9 cellular contexts compared by ENCODE assay signal in genomic region chrX:115560211-115560977, GRCh38. TPM values are rescaled to one million over a fixed set of nuclear protein-coding genes. Genes with fewer than 3 reads are reported as not detected.
A peak's percentile ranks its signal among the peaks of the same experiment; 100 is the strongest.
DNase-seq lines count a peak whose midpoint lies in the region; ATAC-seq, FAIRE-seq and TF ChIP-seq lines count a peak whose summit lies in the region.
"Had no signal": no experiment of that assay in that cellular context is flagged by ENCODE, and none has a peak within 500 bp of the region (broad histone marks: within the 10 kb centered on the region; RNA-seq: fewer than 3 reads in every experiment).

No MANE protein-coding gene starts in this region.

- no peaks in the 10 kb centered on the region for H4K20me1 ChIP-seq in GM12878 (ENCODE audit: control insufficient read depth, insufficient read depth)

- no peaks in the 10 kb centered on the region for H3K9me3 ChIP-seq in GM12878 (replicated peaks; ENCODE audit: control insufficient read depth, insufficient read depth, low read length)
- no peaks in the 10 kb centered on the region for H3K9me3 ChIP-seq in liver (ENCODE audit: control insufficient read depth in 4 of 4, low read length in 3 of 4)

- ATAC-seq in stimulated activated naive CD8-positive, alpha-beta T cell treated with anti-CD3 and anti-CD28 coated beads, Interleukin-15, Interleukin-2, amounts not matched to agents 100 U/mL and 50 U/mL, for 24 hours: no peak
- ATAC-seq in GM12878 (no peak), HG02571 (IDR thresholded peaks at IDR 0.05; ENCODE audit: unreplicated experiment) (no peak)

- FAIRE-seq in GM12878 (lab: Jason Lieb, UNC): no peak

- POLR2A ChIA-PET in GM12878 (lab: Charles Lee): interaction anchor here (1.1 to 1.5 kb wide), 2 partner anchors 22 to 30 kb away, joined by 3 to 7 read pairs; no protein-coding TSS in a partner anchor

- H3K4me2 ChIP-seq in GM12878 (ENCODE audit: control insufficient read depth, insufficient read depth): 0 out of 2 replicates have a peak overlapping the region, but pooled peaks have one; percentile 5

- no peaks in the 10 kb centered on the region for H3K4me1 ChIP-seq in GM12878 (ENCODE audit: control insufficient read depth, insufficient read depth, low read length)
- peaks cover 3 to 21% (median 10%) of the 10 kb centered on the region in 4 donors for H3K4me1 ChIP-seq in liver (ENCODE audit: control insufficient read depth in 4 of 4, insufficient read depth in 4 of 4, low read length in 3 of 4)

- WGBS in GM12878 (ENCODE audit: insufficient coverage, insufficient replicate concordance, low lambda C conversion rate, missing lambda C conversion rate): 39% methylated on average over 10 of the region's 10 CpGs
- WGBS in liver: 21% methylated on average over 10 of the region's 10 CpGs

- SMC1A ChIA-PET in GM12878 (lab: Charles Lee; ENCODE audit: uncharacterized antibody, unreplicated experiment): interaction anchor here (0.8 to 5.4 kb wide), 5 partner anchors 9 to 229 kb away, joined by 3 to 25 read pairs (median 5); no protein-coding TSS in a partner anchor

- peak overlapping the region; percentile 65 for H3K4me3 Mint-ChIP-seq in stimulated activated naive CD8-positive, alpha-beta T cell treated with anti-CD3 and anti-CD28 coated beads, Interleukin-15, Interleukin-2, amounts not matched to agents 100 ng/mL and 50 ng/mL, for 24 hours

- DNase-seq in stimulated activated naive CD8-positive, alpha-beta T cell treated with anti-CD3 and anti-CD28 coated beads, Interleukin-15, Interleukin-2, amounts not matched to agents 100 U/mL and 50 U/mL, for 24 hours: no peak
- DNase-seq in GM12878 (ENCODE audit: low read depth, low spot score): no peak
- DNase-seq in NCI-H526 treated with DMSO at 0.1 percent for 48 hours (lab: John Stamatoyannopoulos, UW): no peak
- no peak for DNase-seq in stimulated activated CD4-positive, alpha-beta T cell treated with anti-CD3 and anti-CD28 coated beads, Interleukin-4, amount 100 ng/mL, for 1 hour
- DNase-seq in activated gamma-delta T cell treated with Interleukin-2 at 50 U/mL for 16 hours: no peak
- DNase-seq: activated B cell treated with CpG ODN at 0.5 μM for 24 hours had no signal

- H3K36me3 Mint-ChIP-seq in stimulated activated naive CD8-positive, alpha-beta T cell treated with anti-CD3 and anti-CD28 coated beads, Interleukin-15, Interleukin-2, amounts not matched to agents 100 ng/mL and 50 ng/mL, for 24 hours (ENCODE audit: low read depth): no peaks in the 10 kb centered on the region

- H3K27ac ChIP-seq in GM12878 (ENCODE audit: control insufficient read depth, insufficient read depth) (peak overlapping the region; percentile 33; the same call in 1 of the 2 replicates), liver (ENCODE audit: low read depth in 1 of 2, low read length in 2 of 2) (peak overlapping the region; percentile 87 to 93)

- peak overlapping the region; percentile 50; the same call in 1 of the 2 replicates for H2AFZ ChIP-seq in GM12878 (ENCODE audit: control insufficient read depth, low read depth, low read length)

- no peak for TF ChIP-seq CTCF in GM12878 (IDR thresholded peaks at IDR 0.05 in 2 of 3, conservative IDR thresholded peaks at IDR 0.05 in 1 of 3; ENCODE audit: control insufficient read depth in 2 of 3, extremely low read depth in 1 of 3, insufficient read depth in 1 of 3, low read depth in 3 of 3, low read length in 3 of 3)
- no peak for TF ChIP-seq CTCF in liver (IDR thresholded peaks at IDR 0.05; ENCODE audit: low read depth, low read length, missing input control)

- H3K27me3 ChIP-seq in GM12878 (replicated peaks in 1 of 2; ENCODE audit: control insufficient read depth in 2 of 2, insufficient read depth in 2 of 2, low read length in 1 of 2) (peaks cover 0 to 3% of the 10 kb centered on the region in 2 experiments; a peak in 3 of 4 replicates), liver (ENCODE audit: control insufficient read depth in 4 of 4, insufficient read depth in 4 of 4, low read length in 3 of 4) (no peaks in the 10 kb centered on the region)

- peaks cover 2% of the 10 kb centered on the region for H3K79me2 ChIP-seq in GM12878 (ENCODE audit: control insufficient read depth, insufficient read depth, low read length)

- TF ChIP-seq RAD21 in GM12878 (IDR thresholded peaks at IDR 0.05; ENCODE audit: insufficient read depth, low read depth, low read length): no peak
- TF ChIP-seq RAD21 in liver (IDR thresholded peaks at IDR 0.05): no peak

- RAD21 ChIA-PET in GM12878 (lab: Charles Lee; ENCODE audit: unreplicated experiment): interaction anchor here (1.2 to 2.6 kb wide), 2 partner anchors 10 to 57 kb away, joined by 4 to 8 read pairs; no protein-coding TSS in a partner anchor

- H3K4me1 Mint-ChIP-seq in stimulated activated naive CD8-positive, alpha-beta T cell treated with anti-CD3 and anti-CD28 coated beads, Interleukin-15, Interleukin-2, amounts not matched to agents 100 ng/mL and 50 ng/mL, for 24 hours (ENCODE audit: low read depth): no peaks in the 10 kb centered on the region

- no peak for TF ChIP-seq POLR2A in GM12878 (IDR thresholded peaks at IDR 0.05; ENCODE audit: low read depth, low read length)

- H3K9ac ChIP-seq in GM12878 (ENCODE audit: control insufficient read depth, insufficient read depth, low read length) (no peak overlapping the region), liver (ENCODE audit: low read depth in 1 of 2, low read length in 2 of 2) (peak overlapping the region in 1 of 2 donors; percentile 39)

- intact Hi-C loops in GM12878 (cut with micrococcal nuclease; ENCODE audit: unreplicated experiment): loop anchor here (5.0 to 10.0 kb wide), 2 partner anchors 198 to 336 kb away; no protein-coding TSS in a partner anchor

- no peaks in the 10 kb centered on the region for H3K9me3 Mint-ChIP-seq in stimulated activated naive CD8-positive, alpha-beta T cell treated with anti-CD3 and anti-CD28 coated beads, Interleukin-15, Interleukin-2, amounts not matched to agents 100 ng/mL and 50 ng/mL, for 24 hours
- H3K9me3 Mint-ChIP-seq: activated B cell treated with CpG ODN at 0.5 μM for 24 hours had no signal

- TF ChIP-seq EP300 in GM12878 (IDR thresholded peaks at IDR 0.05; ENCODE audit: borderline replicate concordance in 1 of 2, control insufficient read depth in 1 of 2, low read depth in 2 of 2, low read length in 2 of 2): no peak

- CTCF ChIA-PET in GM12878 (lab: Yijun Ruan, JAX): interaction anchor here (1.6 to 4.8 kb wide), 2 partner anchors 10 to 230 kb away, joined by 4 to 62 read pairs; no protein-coding TSS in a partner anchor

- no TSS peak for BruUV-seq in GM12878 (replicated peaks; lab: Mats Ljungman, UMichigan)

- no peaks in the 10 kb centered on the region for H3K36me3 ChIP-seq in GM12878 (ENCODE audit: control insufficient read depth in 2 of 2, insufficient read depth in 2 of 2, low read length in 1 of 2)
- no peaks in the 10 kb centered on the region for H3K36me3 ChIP-seq in liver (ENCODE audit: control insufficient read depth in 4 of 4, insufficient read depth in 3 of 4, low read depth in 1 of 4, low read length in 3 of 4)

- peaks cover 18% of the 10 kb centered on the region for H3K27me3 Mint-ChIP-seq in stimulated activated naive CD8-positive, alpha-beta T cell treated with anti-CD3 and anti-CD28 coated beads, Interleukin-15, Interleukin-2, amounts not matched to agents 100 ng/mL and 50 ng/mL, for 24 hours

- H3K27ac Mint-ChIP-seq in stimulated activated naive CD8-positive, alpha-beta T cell treated with anti-CD3 and anti-CD28 coated beads, Interleukin-15, Interleukin-2, amounts not matched to agents 100 ng/mL and 50 ng/mL, for 24 hours: no peak overlapping the region
- H3K27ac Mint-ChIP-seq: activated B cell treated with CpG ODN at 0.5 μM for 24 hours had no signal

- in situ Hi-C loops in GM12878 (cut with MboI): loop anchor here (10.0 kb wide), 1 partner anchor 226 kb away; no protein-coding TSS in a partner anchor

- H3K4me3 ChIP-seq in GM12878 (peak overlapping the region; percentile 25; the same call in 1 of the 2 replicates), liver (ENCODE audit: low read depth in 1 of 3, low read length in 3 of 3) (peak overlapping the region; percentile 59 to 87 (median 79))

TF ChIP-seq in liver, 16 proteins besides CTCF, POLR2A, EP300 and RAD21 (continues in another document):
- TF ChIP-seq ATF3 (IDR thresholded peaks at IDR 0.05) (no peak), ZBTB33 (IDR thresholded peaks at IDR 0.05) (no peak)

RNA-seq across cellular contexts. Expression of gene PLS3, which starts 0.6 kb away (rescaled TPM):
- 27.8 and 30.3 TPM in 2 replicates for total RNA-seq in GM12878 (2013; cell fraction: nucleolus; rRNA removed)
- total RNA-seq in GM12878 (2014; rRNA removed) (178 and 201 TPM in 2 replicates), GM12878 (2014; rRNA removed; fragmentation: Illumina TruSeq; extraction: Trizol) (231 TPM in 2 replicates), GM12878 (2021) (161 and 164 TPM in 2 replicates), liver (100 to 1,000 TPM in 1 of 2 donors, 10 to 100 TPM in 1; 70.6 to 119 TPM)
- polyA plus RNA-seq in GM12878 (2011; ENCODE audit: low read depth): 7.4 TPM
- polyA plus RNA-seq in GM12878 (2011; rRNA removed) (47.6 and 83.4 TPM in 2 replicates), GM12878 (2014; fragmentation: Illumina TruSeq; extraction: Trizol) (233 and 285 TPM in 2 replicates), GM12878 (2014; fragmentation: Nextera tagmentation; extraction: Ambion mirVana) (100 to 1,000 TPM; 122 to 169 TPM), GM12878 (2014; rRNA removed) (119 and 130 TPM in 2 replicates), GM12878 (2016; fragmentation: Nextera tagmentation; extraction: Ambion mirVana) (100 to 1,000 TPM; 227 to 236 TPM), liver (10 to 100 TPM; 56.3 to 72.7 TPM)
- polyA plus RNA-seq in GM12878 (2011; cell fraction: cytosol; rRNA removed): 16.3 and 22.1 TPM in 2 replicates
- 14.2 and 21.5 TPM in 2 replicates for polyA plus RNA-seq in GM12878 (2011; cell fraction: nucleus; rRNA removed)
- polyA plus RNA-seq in GM12878 (2012): 8.4 and 13.8 TPM in 2 replicates
- 23.6 and 41.0 TPM in 2 replicates for polyA minus RNA-seq in GM12878 (2011; rRNA and poly(A)+ RNA removed)
- polyA minus RNA-seq in GM12878 (2011; cell fraction: cytosol; rRNA and poly(A)+ RNA removed): 10.6 and 18.0 TPM in 2 replicates
- 3.4 and 5.9 TPM in 2 replicates for polyA minus RNA-seq in GM12878 (2011; cell fraction: nucleus; rRNA and poly(A)+ RNA removed)
- total RNA-seq: activated B cell treated with CpG ODN at 0.5 μM for 24 hours had no signal
